ENCODE assay signal across 8 cellular contexts in genomic region chr12:107884769-107885694, GRCh38.
A peak's percentile ranks its signal among the peaks of the same experiment; 100 is the strongest.
DNase-seq lines count a peak whose midpoint lies in the region; ATAC-seq, FAIRE-seq and TF ChIP-seq lines count a peak whose summit lies in the region.

No MANE protein-coding gene starts in this region.

- H3K9me3 ChIP-seq in HAP-1 (no peaks in the 10 kb centered on the region), pancreas (no peaks in the 10 kb centered on the region), ovary (no peaks in the 10 kb centered on the region)

- H3K36me3 ChIP-seq in HAP-1 (replicated peaks) (no peaks in the 10 kb centered on the region), pancreas (no peaks in the 10 kb centered on the region), ovary (no peaks in the 10 kb centered on the region)

- DNase-seq in D721Med (ENCODE audit: insufficient read length, low spot score) (no peak), HAP-1 (ENCODE audit: low spot score in 2 of 2) (peak; percentile 42 to 68), NCI-H2227 treated with DMSO at 0.1 percent for 48 hours (lab: John Stamatoyannopoulos, UW) (peak; percentile 55), fibroblast of peridontal ligament (ENCODE audit: extremely low read depth) (peak; percentile 61), pancreas (peak in 4 of 6 donors; percentile 17 to 63 (median 40)), ovary (no peak)
- DNase-seq in activated CD8-positive, alpha-beta T cell treated with anti-CD3 and anti-CD28 coated beads, Interleukin-2, amount 10 ng/mL, durations not matched to agents 7 days and 5 days: peak; percentile 71

- H3K4me1 ChIP-seq in HAP-1 (no peaks in the 10 kb centered on the region), pancreas (no peaks in the 10 kb centered on the region), ovary (ENCODE audit: insufficient read depth) (no peaks in the 10 kb centered on the region)

- H3K27me3 Mint-ChIP-seq in activated CD8-positive, alpha-beta T cell treated with anti-CD3 and anti-CD28 coated beads, Interleukin-2, amount 10 ng/mL, durations not matched to agents 7 days and 5 days (ENCODE audit: low read depth): peaks cover 21% of the 10 kb centered on the region

- TF ChIP-seq POLR2A in ovary (IDR thresholded peaks at IDR 0.05): no peak

- no peak overlapping the region for H3K27ac Mint-ChIP-seq in activated CD8-positive, alpha-beta T cell treated with anti-CD3 and anti-CD28 coated beads, Interleukin-2, amount 10 ng/mL, durations not matched to agents 7 days and 5 days

- ATAC-seq in activated CD8-positive, alpha-beta T cell treated with anti-CD3 and anti-CD28 coated beads, Interleukin-2, amount 10 ng/mL, durations not matched to agents 7 days and 5 days: peak; percentile 71
- ATAC-seq in pancreas (peak in 3 of 4 donors; percentile 77 to 90 (median 84)), HG03442 (IDR thresholded peaks at IDR 0.05; ENCODE audit: unreplicated experiment) (no peak)

- H3K36me3 Mint-ChIP-seq in activated CD8-positive, alpha-beta T cell treated with anti-CD3 and anti-CD28 coated beads, Interleukin-2, amount 10 ng/mL, durations not matched to agents 7 days and 5 days (ENCODE audit: low read depth): no peaks in the 10 kb centered on the region

- H3K4me3 ChIP-seq in HAP-1: no peak overlapping the region
- no peak overlapping the region for H3K4me3 ChIP-seq in pancreas
- H3K4me3 ChIP-seq in ovary: no peak overlapping the region

- H3K4me1 Mint-ChIP-seq in activated CD8-positive, alpha-beta T cell treated with anti-CD3 and anti-CD28 coated beads, Interleukin-2, amount 10 ng/mL, durations not matched to agents 7 days and 5 days (ENCODE audit: low read depth): peaks cover 2% of the 10 kb centered on the region

- in situ Hi-C loops in HAP-1 (cut with MboI; ENCODE audit: low sequenced_read_pairs): loop anchor here (5.0 kb wide), 1 partner anchor 208 kb away; no protein-coding TSS in a partner anchor

- intact Hi-C loops in pancreas (cut with DNase I): loop anchor here in 2 of 3 donors (5.0 to 10.0 kb wide), 2 partner anchors 208 to 210 kb away; no protein-coding TSS in a partner anchor
- intact Hi-C loops in ovary (cut with DNase I): loop anchor here in 1 of 4 donors (10.0 kb wide), 1 partner anchor 210 kb away; no protein-coding TSS in a partner anchor

- peaks cover 14% of the 10 kb centered on the region; the same call in 1 of the 2 replicates for H3K27me3 ChIP-seq in HAP-1 (ENCODE audit: low read depth)
- no peaks in the 10 kb centered on the region for H3K27me3 ChIP-seq in pancreas
- no peaks in the 10 kb centered on the region for H3K27me3 ChIP-seq in ovary

- H3K4me3 Mint-ChIP-seq in activated CD8-positive, alpha-beta T cell treated with anti-CD3 and anti-CD28 coated beads, Interleukin-2, amount 10 ng/mL, durations not matched to agents 7 days and 5 days: no peak overlapping the region

- CTCF ChIA-PET in activated CD8-positive, alpha-beta T cell treated with anti-CD3 and anti-CD28 coated beads, Interleukin-2, amount 10 ng/mL, durations not matched to agents 7 days and 5 days (lab: Charles Lee): interaction anchor here (0.6 to 1.4 kb wide), 17 partner anchors 10 to 758 kb away, joined by 3 to 12 read pairs (median 4); no protein-coding TSS in a partner anchor

- TF ChIP-seq CTCF in D721Med (IDR thresholded peaks at IDR 0.05; ENCODE audit: insufficient read depth, missing control alignments): peak; percentile 79
- peak; percentile 29 to 52 (median 43) for TF ChIP-seq CTCF in pancreas (IDR thresholded peaks at IDR 0.05)
- no peak for TF ChIP-seq CTCF in ovary (IDR thresholded peaks at IDR 0.05)

- FAIRE-seq in D721Med (lab: Jason Lieb, UNC) (no peak), pancreas (lab: Jason Lieb, UNC) (no peak)

- WGBS in pancreas, 2 donors: 12 to 15% methylated on average over 7 of the region's 7 CpGs
- WGBS in ovary, 3 donors: 9 to 12% (median 12%) methylated on average over 7 of the region's 7 CpGs

- TF ChIP-seq EP300 in ovary (IDR thresholded peaks at IDR 0.05): no peak

- no peak overlapping the region for H3K27ac ChIP-seq in pancreas
- no peak overlapping the region for H3K27ac ChIP-seq in ovary

- no peaks in the 10 kb centered on the region for H3K9me3 Mint-ChIP-seq in activated CD8-positive, alpha-beta T cell treated with anti-CD3 and anti-CD28 coated beads, Interleukin-2, amount 10 ng/mL, durations not matched to agents 7 days and 5 days (ENCODE audit: insufficient read depth)

- POLR2A ChIA-PET in activated CD8-positive, alpha-beta T cell treated with anti-CD3 and anti-CD28 coated beads, Interleukin-2, amount 10 ng/mL, durations not matched to agents 7 days and 5 days (lab: Charles Lee): interaction anchor here (0.9 kb wide), 1 partner anchor 17 kb away, joined by 3 read pairs; no protein-coding TSS in a partner anchor

Comparison
In these comparisons a context has a peak if more than half of its experiments do, and no peak if none do; other contexts are left out.
1. DNase-seq: peak in HAP-1 (2 of 2), NCI-H2227 treated with DMSO at 0.1 percent for 48 hours (single experiment), activated CD8-positive, alpha-beta T cell treated with anti-CD3 and anti-CD28 coated beads, Interleukin-2, amount 10 ng/mL, durations not matched to agents 7 days and 5 days (single experiment), fibroblast of peridontal ligament (single experiment) and pancreas (4 of 6); none in D721Med (single experiment) and ovary (0 of 5).
2. CTCF ChIP-seq: peak in D721Med (single experiment) and pancreas (4 of 4); none in ovary (0 of 3).